In genomic region chr4:39638358-39639239, GRCh38 we compare ENCODE assay signal across 1 cellular context.
TF ChIP-seq lines count a peak whose summit lies in the region.

TSS of gene SMIM14 (minus strand) at chr4:39638865. CDS start at chr4:39605145, 33,720 bp downstream.

TF ChIP-seq in HepG2, 621 proteins besides CTCF, POLR2A, EP300 and RAD21 (continued from another document and continues in another):
- TF ChIP-seq, protein P1, sequence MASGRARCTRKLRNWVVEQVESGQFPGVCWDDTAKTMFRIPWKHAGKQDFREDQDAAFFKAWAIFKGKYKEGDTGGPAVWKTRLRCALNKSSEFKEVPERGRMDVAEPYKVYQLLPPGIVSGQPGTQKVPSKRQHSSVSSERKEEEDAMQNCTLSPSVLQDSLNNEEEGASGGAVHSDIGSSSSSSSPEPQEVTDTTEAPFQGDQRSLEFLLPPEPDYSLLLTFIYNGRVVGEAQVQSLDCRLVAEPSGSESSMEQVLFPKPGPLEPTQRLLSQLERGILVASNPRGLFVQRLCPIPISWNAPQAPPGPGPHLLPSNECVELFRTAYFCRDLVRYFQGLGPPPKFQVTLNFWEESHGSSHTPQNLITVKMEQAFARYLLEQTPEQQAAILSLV (CRISPR knock-in tag; IDR thresholded peaks at IDR 0.05; ENCODE audit: borderline replicate concordance), result 0 out of 2 replicates have a peak, but pooled peaks have one; percentile 15
- TF ChIP-seq, protein P2, sequence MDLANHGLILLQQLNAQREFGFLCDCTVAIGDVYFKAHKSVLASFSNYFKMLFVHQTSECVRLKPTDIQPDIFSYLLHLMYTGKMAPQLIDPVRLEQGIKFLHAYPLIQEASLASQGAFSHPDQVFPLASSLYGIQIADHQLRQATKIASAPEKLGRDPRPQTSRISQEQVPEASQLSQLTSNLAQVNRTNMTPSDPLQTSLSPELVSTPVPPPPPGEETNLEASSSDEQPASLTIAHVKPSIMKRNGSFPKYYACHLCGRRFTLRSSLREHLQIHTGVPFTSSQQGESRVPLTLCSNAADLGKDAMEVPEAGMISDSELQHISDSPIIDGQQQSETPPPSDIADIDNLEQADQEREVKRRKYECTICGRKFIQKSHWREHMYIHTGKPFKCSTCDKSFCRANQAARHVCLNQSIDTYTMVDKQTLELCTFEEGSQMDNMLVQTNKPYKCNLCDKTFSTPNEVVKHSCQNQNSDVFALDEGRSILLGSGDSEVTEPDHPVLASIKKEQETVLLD (CRISPR knock-in tag; IDR thresholded peaks at IDR 0.05; ENCODE audit: low read depth), result peak; percentile 90
- peak; percentile 93 for TF ChIP-seq EED (CRISPR knock-in tag; IDR thresholded peaks at IDR 0.05)
- TF ChIP-seq ZNF337 (CRISPR knock-in tag; IDR thresholded peaks at IDR 0.05; ENCODE audit: borderline replicate concordance, low read depth), result no peak
- no peak for TF ChIP-seq CENPT (CRISPR knock-in tag; IDR thresholded peaks at IDR 0.05; ENCODE audit: low read depth)
- TF ChIP-seq ZFP90 (CRISPR knock-in tag; IDR thresholded peaks at IDR 0.05; ENCODE audit: borderline replicate concordance), result peak; percentile 46; the same call in 1 of the 2 replicates
- TF ChIP-seq ASH2L (IDR thresholded peaks at IDR 0.05; ENCODE audit: insufficient read length, low read depth, low read length), result peak; percentile 11
- TF ChIP-seq EZH2 (conservative IDR thresholded peaks at IDR 0.05; ENCODE audit: low read depth, low read length), result no peak
- TF ChIP-seq SOX5 (CRISPR knock-in tag; IDR thresholded peaks at IDR 0.05; ENCODE audit: borderline replicate concordance), result peak; percentile 78; the same call in 1 of the 2 replicates
- TF ChIP-seq ZNF557 (CRISPR knock-in tag; IDR thresholded peaks at IDR 0.05), result peak; percentile 85; the same call in 1 of the 2 replicates
- TF ChIP-seq, protein P3, sequence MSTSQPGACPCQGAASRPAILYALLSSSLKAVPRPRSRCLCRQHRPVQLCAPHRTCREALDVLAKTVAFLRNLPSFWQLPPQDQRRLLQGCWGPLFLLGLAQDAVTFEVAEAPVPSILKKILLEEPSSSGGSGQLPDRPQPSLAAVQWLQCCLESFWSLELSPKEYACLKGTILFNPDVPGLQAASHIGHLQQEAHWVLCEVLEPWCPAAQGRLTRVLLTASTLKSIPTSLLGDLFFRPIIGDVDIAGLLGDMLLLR (CRISPR knock-in tag; IDR thresholded peaks at IDR 0.05), result peak; percentile 56; the same call in 1 of the 2 replicates
- peak; percentile 86 for TF ChIP-seq MYC (CRISPR knock-in tag; IDR thresholded peaks at IDR 0.05; ENCODE audit: borderline replicate concordance)
- peak; percentile 79; the same call in 1 of the 2 replicates for TF ChIP-seq ZNF879 (CRISPR knock-in tag; IDR thresholded peaks at IDR 0.05)
- no peak; the same call in 1 of the 2 replicates for TF ChIP-seq SMC3 (IDR thresholded peaks at IDR 0.05; ENCODE audit: low read length)
- TF ChIP-seq FOSL1 (CRISPR knock-in tag; IDR thresholded peaks at IDR 0.05; ENCODE audit: borderline replicate concordance), result no peak
- TF ChIP-seq ZMAT3 (CRISPR knock-in tag; conservative IDR thresholded peaks at IDR 0.05), result peak; percentile 91; the same call in 1 of the 2 replicates
- TF ChIP-seq ZBTB42 (CRISPR knock-in tag; IDR thresholded peaks at IDR 0.05), result no peak
- peak; percentile 75; the same call in 1 of the 2 replicates for TF ChIP-seq NKX3-1 (CRISPR knock-in tag; IDR thresholded peaks at IDR 0.05)
- no peak for TF ChIP-seq ZNF230 (CRISPR knock-in tag; IDR thresholded peaks at IDR 0.05)
- TF ChIP-seq, protein P4, sequence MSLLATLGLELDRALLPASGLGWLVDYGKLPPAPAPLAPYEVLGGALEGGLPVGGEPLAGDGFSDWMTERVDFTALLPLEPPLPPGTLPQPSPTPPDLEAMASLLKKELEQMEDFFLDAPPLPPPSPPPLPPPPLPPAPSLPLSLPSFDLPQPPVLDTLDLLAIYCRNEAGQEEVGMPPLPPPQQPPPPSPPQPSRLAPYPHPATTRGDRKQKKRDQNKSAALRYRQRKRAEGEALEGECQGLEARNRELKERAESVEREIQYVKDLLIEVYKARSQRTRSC (CRISPR knock-in tag; IDR thresholded peaks at IDR 0.05; ENCODE audit: low read depth), result no peak
- 0 out of 2 replicates have a peak, but pooled peaks have one; percentile 51 for TF ChIP-seq RNF2 (conservative IDR thresholded peaks at IDR 0.05; ENCODE audit: low read depth)
- TF ChIP-seq CBX5 (CRISPR knock-in tag; IDR thresholded peaks at IDR 0.05; ENCODE audit: borderline replicate concordance), result peak; percentile 66; the same call in 1 of the 2 replicates
- TF ChIP-seq AGO1 (IDR thresholded peaks at IDR 0.05; ENCODE audit: low read depth, low read length, poor library complexity, severe bottlenecking), result no peak
- peak; percentile 53; the same call in 1 of the 2 replicates for TF ChIP-seq CHD2 (IDR thresholded peaks at IDR 0.05; ENCODE audit: low read depth, low read length)
- peak; percentile 94 for TF ChIP-seq ZNF589 (CRISPR knock-in tag; conservative IDR thresholded peaks at IDR 0.05)
- TF ChIP-seq, protein P5, sequence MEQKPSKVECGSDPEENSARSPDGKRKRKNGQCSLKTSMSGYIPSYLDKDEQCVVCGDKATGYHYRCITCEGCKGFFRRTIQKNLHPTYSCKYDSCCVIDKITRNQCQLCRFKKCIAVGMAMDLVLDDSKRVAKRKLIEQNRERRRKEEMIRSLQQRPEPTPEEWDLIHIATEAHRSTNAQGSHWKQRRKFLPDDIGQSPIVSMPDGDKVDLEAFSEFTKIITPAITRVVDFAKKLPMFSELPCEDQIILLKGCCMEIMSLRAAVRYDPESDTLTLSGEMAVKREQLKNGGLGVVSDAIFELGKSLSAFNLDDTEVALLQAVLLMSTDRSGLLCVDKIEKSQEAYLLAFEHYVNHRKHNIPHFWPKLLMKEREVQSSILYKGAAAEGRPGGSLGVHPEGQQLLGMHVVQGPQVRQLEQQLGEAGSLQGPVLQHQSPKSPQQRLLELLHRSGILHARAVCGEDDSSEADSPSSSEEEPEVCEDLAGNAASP (CRISPR knock-in tag; IDR thresholded peaks at IDR 0.05; ENCODE audit: borderline replicate concordance), result peak; percentile 78; the same call in 1 of the 2 replicates
- TF ChIP-seq STAT6 (CRISPR knock-in tag; IDR thresholded peaks at IDR 0.05; ENCODE audit: borderline replicate concordance), result no peak
- no peak for TF ChIP-seq FOXP1 (IDR thresholded peaks at IDR 0.05)
- TF ChIP-seq FOXP1 (CRISPR knock-in tag; IDR thresholded peaks at IDR 0.05), result peak; percentile 65
- TF ChIP-seq ZNF292 (CRISPR knock-in tag; IDR thresholded peaks at IDR 0.05; ENCODE audit: borderline replicate concordance, low read depth), result 0 out of 2 replicates have a peak, but pooled peaks have one; percentile 61
- no peak for TF ChIP-seq ZNF383 (CRISPR knock-in tag; IDR thresholded peaks at IDR 0.05; ENCODE audit: borderline replicate concordance)
- TF ChIP-seq KLF11 (CRISPR knock-in tag; IDR thresholded peaks at IDR 0.05), result no peak; the same call in 1 of the 2 replicates
- TF ChIP-seq HDAC1 (CRISPR knock-in tag; IDR thresholded peaks at IDR 0.05), result peak; percentile 86
- no peak for TF ChIP-seq TRIM24 (CRISPR knock-in tag; IDR thresholded peaks at IDR 0.05)
- no peak for TF ChIP-seq ZC3H4 (CRISPR knock-in tag; IDR thresholded peaks at IDR 0.05; ENCODE audit: borderline replicate concordance)
- no peak for TF ChIP-seq ZNF883 (CRISPR knock-in tag; IDR thresholded peaks at IDR 0.05; ENCODE audit: not compliant biosample characterization)
- no peak; the same call in 1 of the 2 replicates for TF ChIP-seq BRF2 (CRISPR knock-in tag; IDR thresholded peaks at IDR 0.05)
- no peak for TF ChIP-seq CHD4 (IDR thresholded peaks at IDR 0.05; ENCODE audit: borderline replicate concordance, low read length)
- TF ChIP-seq NFE2 (CRISPR knock-in tag; IDR thresholded peaks at IDR 0.05), result no peak
- TF ChIP-seq ZNF329 (CRISPR knock-in tag; IDR thresholded peaks at IDR 0.05; ENCODE audit: low read depth), result no peak
- TF ChIP-seq TGIF2 (CRISPR knock-in tag; IDR thresholded peaks at IDR 0.05), result 0 out of 2 replicates have a peak, but pooled peaks have one; percentile 64
- no peak for TF ChIP-seq ZNF570 (CRISPR knock-in tag; IDR thresholded peaks at IDR 0.05; ENCODE audit: borderline replicate concordance)
- no peak for TF ChIP-seq SSRP1 (CRISPR knock-in tag; IDR thresholded peaks at IDR 0.05)
- TF ChIP-seq DPF2 (CRISPR knock-in tag; IDR thresholded peaks at IDR 0.05; ENCODE audit: borderline replicate concordance, low read depth), result no peak
- 0 out of 2 replicates have a peak, but pooled peaks have one; percentile 73 for TF ChIP-seq ZNF780A (CRISPR knock-in tag; IDR thresholded peaks at IDR 0.05)
- TF ChIP-seq, protein P6, sequence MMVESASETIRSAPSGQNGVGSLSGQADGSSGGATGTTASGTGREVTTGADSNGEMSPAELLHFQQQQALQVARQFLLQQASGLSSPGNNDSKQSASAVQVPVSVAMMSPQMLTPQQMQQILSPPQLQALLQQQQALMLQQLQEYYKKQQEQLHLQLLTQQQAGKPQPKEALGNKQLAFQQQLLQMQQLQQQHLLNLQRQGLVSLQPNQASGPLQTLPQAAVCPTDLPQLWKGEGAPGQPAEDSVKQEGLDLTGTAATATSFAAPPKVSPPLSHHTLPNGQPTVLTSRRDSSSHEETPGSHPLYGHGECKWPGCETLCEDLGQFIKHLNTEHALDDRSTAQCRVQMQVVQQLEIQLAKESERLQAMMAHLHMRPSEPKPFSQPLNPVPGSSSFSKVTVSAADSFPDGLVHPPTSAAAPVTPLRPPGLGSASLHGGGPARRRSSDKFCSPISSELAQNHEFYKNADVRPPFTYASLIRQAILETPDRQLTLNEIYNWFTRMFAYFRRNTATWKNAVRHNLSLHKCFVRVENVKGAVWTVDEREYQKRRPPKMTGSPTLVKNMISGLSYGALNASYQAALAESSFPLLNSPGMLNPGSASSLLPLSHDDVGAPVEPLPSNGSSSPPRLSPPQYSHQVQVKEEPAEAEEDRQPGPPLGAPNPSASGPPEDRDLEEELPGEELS (CRISPR knock-in tag; IDR thresholded peaks at IDR 0.05), result peak; percentile 81
- TF ChIP-seq ZNF724P (CRISPR knock-in tag; IDR thresholded peaks at IDR 0.05; ENCODE audit: borderline replicate concordance), result no peak
- TF ChIP-seq SIX4 (CRISPR knock-in tag; IDR thresholded peaks at IDR 0.05), result no peak
- TF ChIP-seq, protein P7, sequence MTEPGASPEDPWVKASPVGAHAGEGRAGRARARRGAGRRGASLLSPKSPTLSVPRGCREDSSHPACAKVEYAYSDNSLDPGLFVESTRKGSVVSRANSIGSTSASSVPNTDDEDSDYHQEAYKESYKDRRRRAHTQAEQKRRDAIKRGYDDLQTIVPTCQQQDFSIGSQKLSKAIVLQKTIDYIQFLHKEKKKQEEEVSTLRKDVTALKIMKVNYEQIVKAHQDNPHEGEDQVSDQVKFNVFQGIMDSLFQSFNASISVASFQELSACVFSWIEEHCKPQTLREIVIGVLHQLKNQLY (CRISPR knock-in tag; IDR thresholded peaks at IDR 0.05), result 0 out of 2 replicates have a peak, but pooled peaks have one; percentile 14
